16 cellular contexts compared by ENCODE assay signal in the genomic region with DNA sequence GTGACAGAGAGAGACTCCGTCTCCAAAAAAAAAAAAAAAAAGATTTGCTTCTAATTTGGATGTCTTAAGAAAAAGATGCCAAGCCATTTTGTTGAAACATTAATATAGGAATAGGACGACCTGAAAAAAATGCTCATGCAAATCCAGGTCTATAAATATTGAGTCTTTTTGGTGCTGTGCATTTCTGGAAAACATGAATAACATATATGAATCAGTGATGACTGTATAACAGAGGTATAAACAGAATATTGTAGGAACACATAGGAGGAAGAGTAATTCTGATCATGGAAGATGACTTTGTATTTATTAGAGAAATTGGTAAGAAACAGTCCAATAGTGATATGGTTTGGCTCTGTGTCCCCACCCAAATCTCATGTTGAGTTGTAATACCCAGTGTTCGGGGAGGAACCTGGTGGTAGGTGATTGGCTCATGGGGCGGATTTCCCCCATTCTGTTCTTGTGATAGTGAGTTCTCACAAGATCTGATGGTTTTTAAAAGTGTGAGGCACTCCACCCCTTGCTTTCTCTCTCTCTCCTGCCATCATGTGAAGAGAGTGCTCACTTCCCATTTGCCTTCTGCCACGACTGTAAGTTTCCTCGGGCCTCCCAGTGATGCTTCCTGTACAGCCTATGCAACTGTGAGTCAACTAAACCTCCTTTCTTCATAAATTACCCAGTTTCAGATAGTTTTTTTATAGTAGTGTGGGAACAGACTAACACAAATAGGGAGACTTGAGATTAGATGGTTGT. TPM values are rescaled to one million over a fixed set of nuclear protein-coding genes. Genes with fewer than 3 reads are reported as not detected.
DNase-seq lines count a peak whose midpoint lies in the region; ATAC-seq and TF ChIP-seq lines count a peak whose summit lies in the region.
"Had no signal": no experiment of that assay in that cellular context is flagged by ENCODE, and none has a peak within 500 bp of the region (broad histone marks: within the 10 kb centered on the region; RNA-seq: fewer than 3 reads in every experiment).

No MANE protein-coding gene starts in this region.

- no peaks in the 10 kb centered on the region for H3K27me3 ChIP-seq in CD8-positive, alpha-beta T cell (ENCODE audit: insufficient read depth, low read length)
- H3K27me3 ChIP-seq: upper lobe of right lung had no signal

- H3K36me3 Mint-ChIP-seq in T-helper 1 cell treated with Interleukin-12 subunit alpha and Interleukin-12 subunit beta and Interleukin-4 antibody, amounts not matched to agents 30 μg/mL and 1 μg/mL, for 36 hours (ENCODE audit: low read depth): peaks cover 20% of the 10 kb centered on the region
- H3K36me3 Mint-ChIP-seq in T-helper 17 cell (ENCODE audit: low read depth): peaks cover 14% of the 10 kb centered on the region
- peaks cover 32% of the 10 kb centered on the region for H3K36me3 Mint-ChIP-seq in dendritic cell treated with granulocyte-macrophage colony-stimulating factor and Interleukin-4, amounts not matched to agents 40 ng/mL and 50 ng/mL, for 4 days (ENCODE audit: low read depth)
- peaks cover 24% of the 10 kb centered on the region for H3K36me3 Mint-ChIP-seq in CD8-positive, alpha-beta T cell

- CTCF ChIA-PET in CD8-positive, alpha-beta T cell (lab: Charles Lee): no interaction called here

- H3K4me3 Mint-ChIP-seq in T-helper 1 cell treated with Interleukin-12 subunit alpha and Interleukin-12 subunit beta and Interleukin-4 antibody, amounts not matched to agents 30 μg/mL and 1 μg/mL, for 36 hours: no peak overlapping the region
- no peak overlapping the region for H3K4me3 Mint-ChIP-seq in T-helper 17 cell
- no peak overlapping the region for H3K4me3 Mint-ChIP-seq in dendritic cell treated with granulocyte-macrophage colony-stimulating factor and Interleukin-4, amounts not matched to agents 40 ng/mL and 50 ng/mL, for 4 days
- H3K4me3 Mint-ChIP-seq in CD8-positive, alpha-beta T cell: no peak overlapping the region
- H3K4me3 Mint-ChIP-seq: activated CD8-positive, alpha-beta memory T cell treated with anti-CD3 and anti-CD28 coated beads, Interleukin-2, amount 10 ng/mL, durations not matched to agents 7 days and 5 days had no signal

- H3K36me3 ChIP-seq in CD8-positive, alpha-beta T cell (ENCODE audit: insufficient read depth, low read length): peaks cover 12% of the 10 kb centered on the region

- peaks cover 35% of the 10 kb centered on the region for H3K4me1 Mint-ChIP-seq in T-helper 1 cell treated with Interleukin-12 subunit alpha and Interleukin-12 subunit beta and Interleukin-4 antibody, amounts not matched to agents 30 μg/mL and 1 μg/mL, for 36 hours (ENCODE audit: low read depth)
- peaks cover 27% of the 10 kb centered on the region for H3K4me1 Mint-ChIP-seq in T-helper 17 cell
- peaks cover 40% of the 10 kb centered on the region for H3K4me1 Mint-ChIP-seq in dendritic cell treated with granulocyte-macrophage colony-stimulating factor and Interleukin-4, amounts not matched to agents 40 ng/mL and 50 ng/mL, for 4 days (ENCODE audit: low read depth)
- peaks cover 44% of the 10 kb centered on the region for H3K4me1 Mint-ChIP-seq in CD8-positive, alpha-beta T cell (ENCODE audit: low read depth)

- no peaks in the 10 kb centered on the region for H3K9me3 ChIP-seq in T-helper 17 cell (ENCODE audit: control insufficient read depth, low read length, poor library complexity, severe bottlenecking)
- no peaks in the 10 kb centered on the region for H3K9me3 ChIP-seq in CD8-positive, alpha-beta T cell (ENCODE audit: low read length)
- H3K9me3 ChIP-seq: upper lobe of right lung had no signal

- H3K4me3 ChIP-seq in CD8-positive, alpha-beta T cell (ENCODE audit: low read depth, low read length): no peak overlapping the region
- H3K4me3 ChIP-seq: upper lobe of right lung had no signal

- TF ChIP-seq CTCF in CD8-positive, alpha-beta T cell (IDR thresholded peaks at IDR 0.05): no peak

- no peak overlapping the region for H3K27ac ChIP-seq in CD8-positive, alpha-beta T cell (ENCODE audit: low read depth, low read length)
- H3K27ac ChIP-seq: upper lobe of right lung had no signal

- ATAC-seq in T-helper 17 cell (no peak), HG03175 (IDR thresholded peaks at IDR 0.05; ENCODE audit: unreplicated experiment) (no peak), GM21529 (IDR thresholded peaks at IDR 0.05; ENCODE audit: unreplicated experiment) (no peak)
- ATAC-seq in CD8-positive, alpha-beta T cell: no peak
- ATAC-seq: activated CD8-positive, alpha-beta memory T cell treated with anti-CD3 and anti-CD28 coated beads, Interleukin-2, amount 10 ng/mL, durations not matched to agents 7 days and 5 days; HCT116; upper lobe of right lung had no signal

- peak overlapping the region; percentile 59 for H3K27ac Mint-ChIP-seq in T-helper 1 cell treated with Interleukin-12 subunit alpha and Interleukin-12 subunit beta and Interleukin-4 antibody, amounts not matched to agents 30 μg/mL and 1 μg/mL, for 36 hours
- peak overlapping the region; percentile 34 for H3K27ac Mint-ChIP-seq in T-helper 17 cell
- peak overlapping the region; percentile 72 for H3K27ac Mint-ChIP-seq in dendritic cell treated with granulocyte-macrophage colony-stimulating factor and Interleukin-4, amounts not matched to agents 40 ng/mL and 50 ng/mL, for 4 days
- no peak overlapping the region for H3K27ac Mint-ChIP-seq in CD8-positive, alpha-beta T cell
- H3K27ac Mint-ChIP-seq: activated CD8-positive, alpha-beta memory T cell treated with anti-CD3 and anti-CD28 coated beads, Interleukin-2, amount 10 ng/mL, durations not matched to agents 7 days and 5 days had no signal

- intact Hi-C loops in dendritic cell treated with granulocyte-macrophage colony-stimulating factor and Interleukin-4, amounts not matched to agents 40 ng/mL and 50 ng/mL, for 4 days (cut with micrococcal nuclease): no loop called here
- intact Hi-C loops in CD8-positive, alpha-beta T cell (cut with DNase I, micrococcal nuclease): loop anchor here in 1 of 2 experiments (10.0 kb wide), 1 partner anchor 1949 kb away; a partner anchor contains a TSS

- peaks cover 25% of the 10 kb centered on the region for H3K4me1 ChIP-seq in CD8-positive, alpha-beta T cell (ENCODE audit: insufficient read depth, low read length)

- H3K9me3 Mint-ChIP-seq in T-helper 1 cell treated with Interleukin-12 subunit alpha and Interleukin-12 subunit beta and Interleukin-4 antibody, amounts not matched to agents 30 μg/mL and 1 μg/mL, for 36 hours: peaks cover 7% of the 10 kb centered on the region
- H3K9me3 Mint-ChIP-seq in dendritic cell treated with granulocyte-macrophage colony-stimulating factor and Interleukin-4, amounts not matched to agents 40 ng/mL and 50 ng/mL, for 4 days: peaks cover 13% of the 10 kb centered on the region
- no peaks in the 10 kb centered on the region for H3K9me3 Mint-ChIP-seq in CD8-positive, alpha-beta T cell

- H3K27me3 Mint-ChIP-seq in T-helper 1 cell treated with Interleukin-12 subunit alpha and Interleukin-12 subunit beta and Interleukin-4 antibody, amounts not matched to agents 30 μg/mL and 1 μg/mL, for 36 hours (ENCODE audit: low read depth): peaks cover 8% of the 10 kb centered on the region
- no peaks in the 10 kb centered on the region for H3K27me3 Mint-ChIP-seq in T-helper 17 cell
- no peaks in the 10 kb centered on the region for H3K27me3 Mint-ChIP-seq in dendritic cell treated with granulocyte-macrophage colony-stimulating factor and Interleukin-4, amounts not matched to agents 40 ng/mL and 50 ng/mL, for 4 days
- H3K27me3 Mint-ChIP-seq in CD8-positive, alpha-beta T cell (ENCODE audit: low read depth): no peaks in the 10 kb centered on the region
- H3K27me3 Mint-ChIP-seq: activated CD8-positive, alpha-beta memory T cell treated with anti-CD3 and anti-CD28 coated beads, Interleukin-2, amount 10 ng/mL, durations not matched to agents 7 days and 5 days had no signal

- POLR2A ChIA-PET in CD8-positive, alpha-beta T cell (lab: Charles Lee): interaction anchor here (0.6 to 0.7 kb wide), 2 partner anchors 13 to 19 kb away, joined by 3 read pairs; no protein-coding TSS in a partner anchor

- DNase-seq in T-helper 1 cell (no peak), T-helper 17 cell (no peak)
- peak; percentile 38 to 47 for DNase-seq in stimulated activated CD4-positive, alpha-beta T cell treated with anti-CD3 and anti-CD28 coated beads, Interleukin-2, amount 100 ng/mL, for 24 hours
- no peak for DNase-seq in CD8-positive, alpha-beta T cell
- DNase-seq: activated CD8-positive, alpha-beta memory T cell treated with anti-CD3 and anti-CD28 coated beads, Interleukin-2, amount 10 ng/mL, durations not matched to agents 7 days and 5 days; DMS153; NCI-H187 treated with DMSO at 0.1 percent for 48 hours; NK-92 treated with Interleukin-12 subunit alpha and Interleukin-12 subunit beta, amount 100 ng/mL, for 24 hours; upper lobe of right lung had no signal

RNA-seq across cellular contexts. Expression of a gene that starts 3.0 kb away (rescaled TPM):
- total RNA-seq in T-helper 17 cell: 1,000 to 10,000 TPM; 1,334 to 1,459 TPM
- 1,000 to 10,000 TPM; 1,544 to 1,597 TPM for total RNA-seq in CD8-positive, alpha-beta T cell

RNA-seq across cellular contexts. Expression of a gene that starts 33.1 kb away (rescaled TPM):
- total RNA-seq in T-helper 17 cell: not detected
- not detected for total RNA-seq in CD8-positive, alpha-beta T cell
- total RNA-seq: activated CD8-positive, alpha-beta memory T cell treated with anti-CD3 and anti-CD28 coated beads, Interleukin-2, amount 10 ng/mL, durations not matched to agents 7 days and 5 days; epithelial cell of proximal tubule; pulmonary artery endothelial cell; upper lobe of right lung had no signal

Comparison
In these comparisons a context has a peak if more than half of its experiments do, and no peak if none do; other contexts are left out.
1. DNase-seq: peak in stimulated activated CD4-positive, alpha-beta T cell treated with anti-CD3 and anti-CD28 coated beads, Interleukin-2, amount 100 ng/mL, for 24 hours (2 of 2); none in T-helper 1 cell (0 of 5), T-helper 17 cell (0 of 3) and CD8-positive, alpha-beta T cell (0 of 7).